In genomic region chr5:927172-928015, GRCh38 we compare ENCODE assay signal across 10 cellular contexts. TPM values are rescaled to one million over a fixed set of nuclear protein-coding genes. Genes with fewer than 3 reads are reported as not detected.
A peak's percentile ranks its signal among the peaks of the same experiment; 100 is the strongest.
DNase-seq lines count a peak whose midpoint lies in the region; ATAC-seq and TF ChIP-seq lines count a peak whose summit lies in the region.
"Had no signal": no experiment of that assay in that cellular context is flagged by ENCODE, and none has a peak within 500 bp of the region (broad histone marks: within the 10 kb centered on the region; RNA-seq: fewer than 3 reads in every experiment).

No MANE protein-coding gene starts in this region.

- peaks cover 2% of the 10 kb centered on the region; the same call in 2 of the 3 replicates for H3K4me1 Mint-ChIP-seq in GM23338
- peaks cover 5% of the 10 kb centered on the region; the same call in 1 of the 2 replicates for H3K4me1 Mint-ChIP-seq in WTC11
- H3K4me1 Mint-ChIP-seq in natural killer cell, result peaks cover 0 to 14% of the 10 kb centered on the region in 2 donors
- peaks cover 0 to 6% of the 10 kb centered on the region in 2 donors for H3K4me1 Mint-ChIP-seq in effector memory CD8-positive, alpha-beta T cell (ENCODE audit: low read depth in 2 of 2)

- no peaks in the 10 kb centered on the region for H3K9me2 ChIP-seq in GM23338 (ENCODE audit: insufficient read depth)

- H3K4me2 ChIP-seq in GM23338 (peak overlapping the region; percentile 87), skeletal muscle satellite cell (ENCODE audit: low read length) (peak overlapping the region; percentile 69)

- DNase-seq in GM23338 (ENCODE audit: low spot score), result no peak
- no peak for DNase-seq in WTC11 (ENCODE audit: low spot score)
- DNase-seq in AG08396 (ENCODE audit: low spot score), result no peak
- no peak for DNase-seq in natural killer cell
- DNase-seq in effector memory CD8-positive, alpha-beta T cell, result no peak
- DNase-seq: Calu3, NCI-H1417 treated with DMSO at 0.1 percent for 48 hours, SJCRH30 had no signal

- H3K9ac ChIP-seq in iPS-18a (ENCODE audit: low read length) (no peak overlapping the region), skeletal muscle satellite cell (ENCODE audit: low read depth, low read length) (no peak overlapping the region)

- H3K27ac Mint-ChIP-seq in GM23338 (no peak overlapping the region), WTC11 (no peak overlapping the region), natural killer cell (no peak overlapping the region)
- H3K27ac Mint-ChIP-seq in effector memory CD8-positive, alpha-beta T cell, result peak overlapping the region in 1 of 2 donors; percentile 15

- intact Hi-C loops in natural killer cell (cut with micrococcal nuclease), result loop anchor here (10.0 kb wide), 1 partner anchor 727 kb away; no protein-coding TSS in a partner anchor

- ATAC-seq in GM23338 (peak; percentile 9), WTC11 (no peak), natural killer cell (no peak)
- ATAC-seq in effector memory CD8-positive, alpha-beta T cell (replicated peaks), result no peak

- H3K9me3 Mint-ChIP-seq in GM23338 (no peaks in the 10 kb centered on the region), WTC11 (no peaks in the 10 kb centered on the region), natural killer cell (no peaks in the 10 kb centered on the region)
- H3K9me3 Mint-ChIP-seq in effector memory CD8-positive, alpha-beta T cell, result no peaks in the 10 kb centered on the region

- H3K4me1 ChIP-seq in GM23338 (ENCODE audit: insufficient read depth), result no peaks in the 10 kb centered on the region
- no peaks in the 10 kb centered on the region for H3K4me1 ChIP-seq in iPS-18a (ENCODE audit: control insufficient read depth, low read depth, low read length)
- peaks cover 4% of the 10 kb centered on the region for H3K4me1 ChIP-seq in skeletal muscle satellite cell (ENCODE audit: control insufficient read depth, insufficient read depth, low read length)
- H3K4me1 ChIP-seq: SJCRH30 had no signal

- no peaks in the 10 kb centered on the region for H3K36me3 ChIP-seq in GM23338 (ENCODE audit: insufficient read depth)
- no peaks in the 10 kb centered on the region for H3K36me3 ChIP-seq in iPS-18a (ENCODE audit: control insufficient read depth, low read depth, low read length)
- no peaks in the 10 kb centered on the region for H3K36me3 ChIP-seq in skeletal muscle satellite cell (ENCODE audit: insufficient read depth, low read length)
- H3K36me3 ChIP-seq: SJCRH30 had no signal

- H3K36me3 Mint-ChIP-seq in GM23338 (ENCODE audit: low read depth), result no peaks in the 10 kb centered on the region; the same call in 2 of the 3 replicates
- H3K36me3 Mint-ChIP-seq in WTC11, result no peaks in the 10 kb centered on the region
- H3K36me3 Mint-ChIP-seq in natural killer cell, result no peaks in the 10 kb centered on the region
- H3K36me3 Mint-ChIP-seq in effector memory CD8-positive, alpha-beta T cell (ENCODE audit: insufficient read depth), result no peaks in the 10 kb centered on the region

- peak overlapping the region; percentile 96 for H2AFZ ChIP-seq in GM23338

- H3K27me3 Mint-ChIP-seq in GM23338 (ENCODE audit: insufficient read depth, low read depth, poor library complexity), result peaks cover 17% of the 10 kb centered on the region
- peaks cover 26% of the 10 kb centered on the region for H3K27me3 Mint-ChIP-seq in WTC11 (ENCODE audit: low read depth)
- H3K27me3 Mint-ChIP-seq in natural killer cell (ENCODE audit: low read depth in 2 of 2), result peaks cover 34% of the 10 kb centered on the region in 2 donors
- peaks cover 28 to 58% of the 10 kb centered on the region in 2 donors for H3K27me3 Mint-ChIP-seq in effector memory CD8-positive, alpha-beta T cell

- H3K27ac ChIP-seq in GM23338 (ENCODE audit: low read depth) (no peak overlapping the region), iPS-18a (ENCODE audit: low read length) (no peak overlapping the region)
- H3K27ac ChIP-seq: SJCRH30 had no signal

- H3K4me3 ChIP-seq in GM23338 (peak overlapping the region; percentile 61), iPS-18a (ENCODE audit: low read length) (peak overlapping the region; percentile 49), skeletal muscle satellite cell (ENCODE audit: low read length) (no peak overlapping the region)
- H3K4me3 ChIP-seq: SJCRH30 had no signal

- H3F3A ChIP-seq in GM23338 (replicated peaks; ENCODE audit: low read depth), result no peaks in the 10 kb centered on the region

- H3K79me2 ChIP-seq in GM23338 (replicated peaks; ENCODE audit: insufficient read depth), result no peaks in the 10 kb centered on the region

- H4K20me1 ChIP-seq in GM23338 (replicated peaks; ENCODE audit: insufficient read depth), result 0 out of 2 replicates have a peak, but pooled peaks cover 8% of the 10 kb centered on the region

- POLR2A ChIA-PET in WTC11 (lab: Charles Lee), result no interaction called here

- peak overlapping the region; percentile 46 for H3K4me3 Mint-ChIP-seq in GM23338
- H3K4me3 Mint-ChIP-seq in WTC11, result peak overlapping the region; percentile 50
- no peak overlapping the region for H3K4me3 Mint-ChIP-seq in natural killer cell
- H3K4me3 Mint-ChIP-seq in effector memory CD8-positive, alpha-beta T cell, result peak overlapping the region in 1 of 2 donors; percentile 60

- CTCF ChIA-PET in WTC11 (lab: Charles Lee), result interaction anchor here (1.0 to 2.0 kb wide), 4 partner anchors 54 to 240 kb away, joined by 3 to 9 read pairs (median 8); no protein-coding TSS in a partner anchor

- H3K9me3 ChIP-seq in iPS-18a (ENCODE audit: control insufficient read depth, low read depth, low read length) (no peaks in the 10 kb centered on the region), skeletal muscle satellite cell (replicated peaks; ENCODE audit: low read length) (no peaks in the 10 kb centered on the region)
- H3K9me3 ChIP-seq: SJCRH30 had no signal

- H3K27me3 ChIP-seq in GM23338 (ENCODE audit: insufficient read depth), result peaks cover 23% of the 10 kb centered on the region
- peaks cover 30% of the 10 kb centered on the region for H3K27me3 ChIP-seq in iPS-18a (ENCODE audit: control insufficient read depth, insufficient read depth, low read length)
- peaks cover 30% of the 10 kb centered on the region for H3K27me3 ChIP-seq in skeletal muscle satellite cell (ENCODE audit: control insufficient read depth, insufficient read depth, low read length)
- H3K27me3 ChIP-seq: SJCRH30 had no signal

- TF ChIP-seq CTCF in GM23338 (conservative IDR thresholded peaks at IDR 0.05; ENCODE audit: low read depth in 2 of 2) (no peak), WTC11 (IDR thresholded peaks at IDR 0.05) (no peak; the same call in 1 of the 2 replicates), natural killer cell (IDR thresholded peaks at IDR 0.05) (no peak)

TF ChIP-seq in GM23338, 12 proteins besides CTCF, POLR2A, EP300 and RAD21 (continues in another document):
- TF ChIP-seq NANOG (IDR thresholded peaks at IDR 0.05; ENCODE audit: borderline replicate concordance) (no peak), POLR2AphosphoS5 (IDR thresholded peaks at IDR 0.05; ENCODE audit: low read depth) (no peak)

TF ChIP-seq in WTC11, 78 proteins besides CTCF, POLR2A, EP300 and RAD21:
- TF ChIP-seq ZNF121 (CRISPR knock-in tag; IDR thresholded peaks at IDR 0.05), result 0 out of 2 replicates have a peak, but pooled peaks have one; percentile 12
- TF ChIP-seq HMGXB4 (CRISPR knock-in tag; IDR thresholded peaks at IDR 0.05), result 0 out of 2 replicates have a peak, but pooled peaks have one; percentile 51
- TF ChIP-seq JAZF1 (CRISPR knock-in tag; IDR thresholded peaks at IDR 0.05), result no peak
- TF ChIP-seq NR3C1 (CRISPR knock-in tag; conservative IDR thresholded peaks at IDR 0.05; ENCODE audit: low read depth), result no peak

RNA-seq across cellular contexts. Expression of gene TRIP13, which starts 34.7 kb away (rescaled TPM):
- total RNA-seq in GM23338 (2014; rRNA removed; shearing (Covaris generic)), result 44.4 and 44.8 TPM in 2 replicates
- 42.2 and 42.5 TPM in 2 replicates for polyA plus RNA-seq in GM23338 (2016; fragmentation: Nextera tagmentation; extraction: Ambion mirVana)
- total RNA-seq in WTC11 (2021) (31.4 to 35.0 TPM (median 33.7 TPM) in 3 replicates), natural killer cell (under 1 TPM; 0.45 to 0.57 (median 0.56) TPM)
- 52.7 and 55.3 TPM in 2 replicates for total RNA-seq in skeletal muscle satellite cell (2012; rRNA removed)

RNA-seq across cellular contexts. Expression of gene BRD9, which starts 34.8 kb away (rescaled TPM):
- total RNA-seq in GM23338 (2014; rRNA removed; shearing (Covaris generic)), result 41.6 and 54.7 TPM in 2 replicates
- 29.8 and 32.9 TPM in 2 replicates for polyA plus RNA-seq in GM23338 (2016; fragmentation: Nextera tagmentation; extraction: Ambion mirVana)
- total RNA-seq in WTC11 (2021) (50.5 to 55.6 TPM (median 50.9 TPM) in 3 replicates), natural killer cell (10 to 100 TPM; 59.7 to 80.0 (median 76.0) TPM)
- 34.2 and 35.6 TPM in 2 replicates for total RNA-seq in skeletal muscle satellite cell (2012; rRNA removed)

Comparison
In these comparisons a context has a peak if more than half of its experiments do, and no peak if none do; other contexts are left out.
1. RNA of gene TRIP13, which starts 34.7 kb away (total RNA-seq): 44.4 to 44.8 TPM in GM23338 and 31.4 to 35.0 TPM in WTC11; 0.45 to 0.57 TPM in natural killer cell; every median in the first group is over 10 times any median in the second.